8 cellular contexts compared by ENCODE assay signal in genomic region chr12:56358836-56359532, GRCh38. TPM values are rescaled to one million over a fixed set of nuclear protein-coding genes. Genes with fewer than 3 reads are reported as not detected.
DNase-seq lines count a peak whose midpoint lies in the region; ATAC-seq, FAIRE-seq and TF ChIP-seq lines count a peak whose summit lies in the region.

No MANE protein-coding gene starts in this region.

- H3K9me3 Mint-ChIP-seq in H9 (no peaks in the 10 kb centered on the region), WTC11 (no peaks in the 10 kb centered on the region)

- H4K91ac ChIP-seq in H9 (ENCODE audit: insufficient read length, low read depth, low read length): no peak overlapping the region

- DNase-seq in H9 (no peak), WTC11 (ENCODE audit: low spot score) (no peak), foreskin keratinocyte (peak; percentile 73 to 87), posterior cingulate gyrus (peak in 6 of 10 donors; percentile 16 to 83 (median 28)), urothelium cell line (ENCODE audit: low spot score) (no peak), NCI-H2081 (lab: John Stamatoyannopoulos, UW) (no peak)

- H2AK5ac ChIP-seq in H9 (ENCODE audit: insufficient read length, low read length): no peak overlapping the region

- H3K27me3 Mint-ChIP-seq in H9 (ENCODE audit: low read depth): peaks cover 9% of the 10 kb centered on the region; the same call in 1 of the 2 replicates
- H3K27me3 Mint-ChIP-seq in WTC11 (ENCODE audit: low read depth): 0 out of 2 replicates have a peak, but pooled peaks cover 2% of the 10 kb centered on the region

- no peak overlapping the region for H2AFZ ChIP-seq in H9 (ENCODE audit: low read length)

- H3K4me1 ChIP-seq in H9 (ENCODE audit: insufficient read depth, low read length): no peaks in the 10 kb centered on the region
- H3K4me1 ChIP-seq in foreskin keratinocyte: no peaks in the 10 kb centered on the region

- H3K23me2 ChIP-seq in H9 (ENCODE audit: insufficient read length, low read depth, low read length, poor library complexity, severe bottlenecking): no peaks in the 10 kb centered on the region

- POLR2A ChIA-PET in WTC11 (lab: Charles Lee): interaction anchor here (0.6 to 2.0 kb wide), 12 partner anchors 18 to 430 kb away, joined by 3 to 24 read pairs (median 4); partner anchors contain the start of genes CNPY2, COQ10A, IL23A and PA2G4

- peak overlapping the region; percentile 57 for H3K4me2 ChIP-seq in H9 (ENCODE audit: insufficient read depth, insufficient read length, low read length)

- H2BK20ac ChIP-seq in H9 (ENCODE audit: low read depth, low read length, poor library complexity, severe bottlenecking): no peak overlapping the region

- H3K27me3 ChIP-seq in H9 (ENCODE audit: insufficient read depth, low read length) (no peaks in the 10 kb centered on the region), foreskin keratinocyte (no peaks in the 10 kb centered on the region)

- no peak overlapping the region for H2BK12ac ChIP-seq in H9 (ENCODE audit: insufficient read length, low read depth, low read length)

- ATAC-seq in WTC11 (no peak), foreskin keratinocyte (peak; percentile 2), HG03159 (IDR thresholded peaks at IDR 0.05; ENCODE audit: unreplicated experiment) (no peak)

- no peaks in the 10 kb centered on the region for H3K79me2 ChIP-seq in H9 (ENCODE audit: insufficient read depth, low read length)

- H3K4me1 Mint-ChIP-seq in H9: peaks cover 10 to 12% of the 10 kb centered on the region in 2 experiments
- peaks cover 13% of the 10 kb centered on the region for H3K4me1 Mint-ChIP-seq in WTC11

- no peak overlapping the region for H4K8ac ChIP-seq in H9 (replicated peaks; ENCODE audit: insufficient read length, low read depth, low read length)

- H3K4me3 Mint-ChIP-seq in H9 (peak overlapping the region; percentile 92), WTC11 (peak overlapping the region; percentile 90)

- H3K56ac ChIP-seq in H9 (ENCODE audit: insufficient read length, low read depth, low read length): no peak overlapping the region

- no peaks in the 10 kb centered on the region for H3K79me1 ChIP-seq in H9 (ENCODE audit: insufficient read depth, low read depth, low read length, poor library complexity, severe bottlenecking)

- H3K27ac Mint-ChIP-seq in H9: peak overlapping the region in 2 of 3 experiments; percentile 73 to 95; a peak in 2 of 7 replicates
- peak overlapping the region; percentile 96 for H3K27ac Mint-ChIP-seq in WTC11

- no peak overlapping the region for H3K4ac ChIP-seq in H9 (ENCODE audit: low read depth, low read length)

- H2BK15ac ChIP-seq in H9 (ENCODE audit: low read depth, low read length): no peak overlapping the region

- H3K18ac ChIP-seq in H9 (ENCODE audit: insufficient read length, low read depth, low read length): no peak overlapping the region

- peak overlapping the region; percentile 53 for H3K9ac ChIP-seq in H9 (ENCODE audit: extremely low read depth, insufficient read length, low read length)

- H4K5ac ChIP-seq in H9 (ENCODE audit: insufficient read length, low read depth, low read length): no peak overlapping the region

- H3K36me3 Mint-ChIP-seq in H9 (ENCODE audit: insufficient read depth in 1 of 3, low read depth in 3 of 3) (peaks cover 6 to 23% (median 21%) of the 10 kb centered on the region in 3 experiments; a peak in 6 of 7 replicates), WTC11 (peaks cover 19% of the 10 kb centered on the region)

- no peak overlapping the region for H3K23ac ChIP-seq in H9 (ENCODE audit: insufficient read length, low read depth, low read length)

- H2BK120ac ChIP-seq in H9 (ENCODE audit: low read depth, low read length, poor library complexity, severe bottlenecking): no peak overlapping the region

- no peak overlapping the region for H3K14ac ChIP-seq in H9 (ENCODE audit: insufficient read depth, low read length)

- intact Hi-C loops in posterior cingulate gyrus (cut with DNase I): no loop called here

- H4K20me1 ChIP-seq in H9 (ENCODE audit: control insufficient read depth, insufficient read depth, insufficient read length): no peaks in the 10 kb centered on the region

- H3T11ph ChIP-seq in H9 (ENCODE audit: low read length): no peak overlapping the region

- CTCF ChIA-PET in WTC11 (lab: Charles Lee): interaction anchor here (0.6 to 2.9 kb wide), 12 partner anchors 12 to 653 kb away, joined by 3 to 55 read pairs (median 8); partner anchors contain the start of genes ANKRD52, CNPY2, DNAJC14 and IL23A

- WGBS in H9 (ENCODE audit: extremely low coverage, insufficient read length, low lambda C conversion rate): no CpG with 5 or more reads among the region's 1 CpG

- FAIRE-seq in urothelium cell line (lab: Jason Lieb, UNC): no peak

- H2BK5ac ChIP-seq in H9 (ENCODE audit: insufficient read length, low read length): no peak overlapping the region

- H3K27ac ChIP-seq in 22Rv1 (peak overlapping the region; percentile 76; the same call in 1 of the 2 replicates), H9 (ENCODE audit: insufficient read length, low read depth, low read length) (no peak overlapping the region), foreskin keratinocyte (peak overlapping the region; percentile 88)

- no peak for TF ChIP-seq CTCF in 22Rv1 (IDR thresholded peaks at IDR 0.05)
- no peak for TF ChIP-seq CTCF in H9 (conservative IDR thresholded peaks at IDR 0.05)
- no peak for TF ChIP-seq CTCF in WTC11 (IDR thresholded peaks at IDR 0.05)
- TF ChIP-seq CTCF in foreskin keratinocyte (conservative IDR thresholded peaks at IDR 0.05): no peak

- H3K9me3 ChIP-seq in H9 (ENCODE audit: control insufficient read depth, low read depth, low read length): no peaks in the 10 kb centered on the region

TF ChIP-seq in WTC11, 78 proteins besides CTCF, POLR2A, EP300 and RAD21:
- TF ChIP-seq ZNF512 (CRISPR knock-in tag; IDR thresholded peaks at IDR 0.05; ENCODE audit: borderline replicate concordance) (no peak), SMAD3 (CRISPR knock-in tag; IDR thresholded peaks at IDR 0.05; ENCODE audit: borderline replicate concordance) (no peak), OVOL2 (CRISPR knock-in tag; IDR thresholded peaks at IDR 0.05; ENCODE audit: borderline replicate concordance) (no peak), USF1 (CRISPR knock-in tag; IDR thresholded peaks at IDR 0.05) (no peak), ZNF423 (CRISPR knock-in tag; IDR thresholded peaks at IDR 0.05) (no peak)
TF ChIP-seq in WTC11: peak in this region for 0.

RNA-seq across cellular contexts. Expression of gene STAT2, which starts 0.9 kb away (rescaled TPM):
- total RNA-seq in H9 (2021) (47.8 and 49.9 TPM in 2 replicates), WTC11 (2021) (53.2 to 54.5 TPM (median 54.5 TPM) in 3 replicates), foreskin keratinocyte (93.7 and 126 TPM in 2 replicates)
- 29.8 and 33.8 TPM in 2 replicates for polyA plus RNA-seq in foreskin keratinocyte

RNA-seq across cellular contexts. Expression of gene APOF, which starts 3.7 kb away (rescaled TPM):
- not detected in 2 replicates for total RNA-seq in H9 (2021)
- total RNA-seq in WTC11 (2021): 0.11 TPM in 1 of 3 replicates, not detected in the others
- total RNA-seq in foreskin keratinocyte: not detected in 2 replicates
- not detected in 2 replicates for polyA plus RNA-seq in foreskin keratinocyte

RNA-seq across cellular contexts. Expression of gene IL23A, which starts 20.3 kb away (rescaled TPM):
- total RNA-seq in H9 (2021) (1.5 and 2.0 TPM in 2 replicates), WTC11 (2021) (2.9 to 3.0 TPM (median 2.9 TPM) in 3 replicates), foreskin keratinocyte (5.0 and 7.3 TPM in 2 replicates)
- 8.2 and 8.5 TPM in 2 replicates for polyA plus RNA-seq in foreskin keratinocyte

RNA-seq across cellular contexts. Expression of gene PAN2, which starts 25.2 kb away (rescaled TPM):
- total RNA-seq in H9 (2021) (35.4 and 40.8 TPM in 2 replicates), WTC11 (2021) (46.7 to 58.0 TPM (median 57.5 TPM) in 3 replicates), foreskin keratinocyte (15.9 and 16.3 TPM in 2 replicates)
- polyA plus RNA-seq in foreskin keratinocyte: 8.7 and 11.6 TPM in 2 replicates

RNA-seq across cellular contexts. Expression of gene CNPY2, which starts 43.2 kb away (rescaled TPM):
- total RNA-seq in H9 (2021) (203 and 221 TPM in 2 replicates), WTC11 (2021) (171 to 193 TPM (median 192 TPM) in 3 replicates), foreskin keratinocyte (116 and 122 TPM in 2 replicates)
- 120 and 124 TPM in 2 replicates for polyA plus RNA-seq in foreskin keratinocyte

Comparison
In these comparisons a context has a peak if more than half of its experiments do, and no peak if none do; other contexts are left out.
1. DNase-seq: peak in foreskin keratinocyte (2 of 2) and posterior cingulate gyrus (6 of 10); none in H9 (single experiment), WTC11 (single experiment), urothelium cell line (single experiment) and NCI-H2081 (0 of 2).